ENCODE assay signal across 1 cellular context in the genomic region with DNA sequence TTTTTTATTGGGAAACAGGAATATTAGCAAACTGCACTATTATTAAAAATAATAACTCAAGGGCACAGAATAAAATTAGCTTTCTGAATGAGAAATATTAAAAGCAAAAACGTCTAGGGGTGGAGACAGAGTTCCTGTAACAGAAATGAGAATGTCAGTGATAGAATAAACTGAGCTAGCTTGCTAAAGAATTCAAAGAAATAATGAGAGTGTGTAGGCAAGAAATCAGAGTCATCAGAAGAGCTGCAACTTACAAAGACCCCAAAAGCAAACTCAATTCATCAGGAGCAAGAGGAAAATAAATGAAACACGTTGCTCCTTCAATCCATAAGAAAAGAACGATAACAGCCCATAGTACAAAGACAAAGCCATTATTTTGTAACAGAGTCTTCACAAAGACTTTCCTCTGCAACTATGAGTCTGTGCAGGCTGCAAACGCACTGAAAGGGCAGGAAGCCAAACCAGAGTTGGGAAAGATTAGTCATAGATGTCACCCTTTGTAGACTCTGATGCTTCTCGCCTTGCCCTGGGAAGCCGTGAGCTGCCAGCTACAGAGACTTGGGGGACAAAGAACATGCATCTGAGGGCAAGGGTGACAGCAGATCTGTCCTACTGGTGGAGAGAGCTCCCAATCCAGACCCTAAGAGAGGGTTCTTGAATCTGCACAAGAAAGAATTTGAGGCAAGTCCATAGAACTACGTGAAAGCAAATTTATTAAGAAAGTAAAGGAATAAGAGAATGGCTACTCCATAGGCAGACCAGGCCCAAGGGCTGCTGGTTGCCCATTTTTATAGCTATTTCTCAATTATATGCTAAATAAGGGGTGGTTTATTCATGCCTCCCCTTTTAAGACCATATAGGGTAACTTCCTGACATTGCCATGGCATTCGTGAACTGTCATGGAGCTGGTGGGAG.
TF ChIP-seq lines count a peak whose summit lies in the region.

No MANE protein-coding gene starts in this region.

TF ChIP-seq in HepG2, 621 proteins besides CTCF, POLR2A, EP300 and RAD21 (continued from another document):
- TF ChIP-seq EEA1 (CRISPR knock-in tag; IDR thresholded peaks at IDR 0.05; ENCODE audit: borderline replicate concordance) (no peak), PRPF4 (IDR thresholded peaks at IDR 0.05; ENCODE audit: low read depth, low read length, poor library complexity, severe bottlenecking) (no peak), HDAC2 (CRISPR knock-in tag; IDR thresholded peaks at IDR 0.05) (no peak)
- TF ChIP-seq, protein P1, sequence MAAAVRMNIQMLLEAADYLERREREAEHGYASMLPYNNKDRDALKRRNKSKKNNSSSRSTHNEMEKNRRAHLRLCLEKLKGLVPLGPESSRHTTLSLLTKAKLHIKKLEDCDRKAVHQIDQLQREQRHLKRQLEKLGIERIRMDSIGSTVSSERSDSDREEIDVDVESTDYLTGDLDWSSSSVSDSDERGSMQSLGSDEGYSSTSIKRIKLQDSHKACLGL (CRISPR knock-in tag; IDR thresholded peaks at IDR 0.05): no peak
